In genomic region chr6:53532942-53533341, GRCh38 we compare ENCODE assay signal across 17 cellular contexts. TPM values are rescaled to one million over a fixed set of nuclear protein-coding genes. Genes with fewer than 3 reads are reported as not detected.
A peak's percentile ranks its signal among the peaks of the same experiment; 100 is the strongest.
DNase-seq lines count a peak whose midpoint lies in the region; ATAC-seq, FAIRE-seq and TF ChIP-seq lines count a peak whose summit lies in the region.
"Had no signal": no experiment of that assay in that cellular context is flagged by ENCODE, and none has a peak within 500 bp of the region (broad histone marks: within the 10 kb centered on the region; RNA-seq: fewer than 3 reads in every experiment).

No MANE protein-coding gene starts in this region.

- H3K36me3 Mint-ChIP-seq in activated T-helper 17 cell treated with anti-CD3 and anti-CD28 coated beads, Interleukin-2, amount 50 U/mL, for 72 hours (ENCODE audit: low read depth), result peaks cover 18% of the 10 kb centered on the region
- no peaks in the 10 kb centered on the region for H3K36me3 Mint-ChIP-seq in natural killer cell treated with Interleukin-12 subunit alpha and Interleukin-12 subunit beta and Interleukin-15 and Interleukin-18, amount 100 ng/mL, for 72 hours
- H3K36me3 Mint-ChIP-seq in osteocyte (ENCODE audit: unreplicated experiment), result peaks cover 2% of the 10 kb centered on the region
- H3K36me3 Mint-ChIP-seq in CD4-positive, alpha-beta memory T cell, result peaks cover 1 to 12% of the 10 kb centered on the region in 2 donors

- POLR2A ChIA-PET in CD4-positive, alpha-beta memory T cell (lab: Charles Lee; ENCODE audit: partially characterized antibody), result no interaction called here

- ATAC-seq in GM18498 (IDR thresholded peaks at IDR 0.05; ENCODE audit: unreplicated experiment) (peak; percentile 54), HG02970 (IDR thresholded peaks at IDR 0.05; ENCODE audit: low FRiP score, unreplicated experiment) (no peak), GM21737 (IDR thresholded peaks at IDR 0.05; ENCODE audit: unreplicated experiment) (no peak)
- peak; percentile 35 for ATAC-seq in activated T-helper 17 cell treated with anti-CD3 and anti-CD28 coated beads, Interleukin-2, amount 50 U/mL, for 72 hours (replicated peaks)
- ATAC-seq in natural killer cell treated with Interleukin-12 subunit alpha and Interleukin-12 subunit beta and Interleukin-15 and Interleukin-18, amount 100 ng/mL, for 72 hours, result no peak
- ATAC-seq: naive thymus-derived CD8-positive, alpha-beta T cell had no signal

- H3K27ac ChIP-seq in CD4-positive, alpha-beta memory T cell (ENCODE audit: low read depth, low read length), result no peak overlapping the region
- H3K27ac ChIP-seq: tibial artery had no signal

- DNase-seq in H54 (ENCODE audit: insufficient read length, low spot score) (no peak), osteocyte (ENCODE audit: extremely low spot score, unreplicated experiment) (no peak)
- DNase-seq in natural killer cell treated with Interleukin-12 subunit alpha and Interleukin-12 subunit beta and Interleukin-15 and Interleukin-18, amount 100 ng/mL, for 72 hours (ENCODE audit: low spot score), result no peak
- no peak for DNase-seq in CD4-positive, alpha-beta memory T cell
- DNase-seq: anterior cingulate cortex; Caco-2; foreskin melanocyte; Kasumi-1; naive thymus-derived CD8-positive, alpha-beta T cell; NCI-H1417 treated with DMSO at 0.1 percent for 48 hours; retina; RPMI8226; tibial artery had no signal

- no peaks in the 10 kb centered on the region for H3K4me1 ChIP-seq in CD4-positive, alpha-beta memory T cell (ENCODE audit: insufficient read depth, low read length)
- H3K4me1 ChIP-seq: Caco-2 had no signal

- no peaks in the 10 kb centered on the region for H3K9me3 ChIP-seq in CD4-positive, alpha-beta memory T cell (ENCODE audit: control insufficient read depth in 1 of 2, low read length in 2 of 2)
- H3K9me3 ChIP-seq: Caco-2, tibial artery had no signal

- CTCF ChIA-PET in CD4-positive, alpha-beta memory T cell (lab: Charles Lee; ENCODE audit: partially characterized antibody), result interaction anchor here (1.2 to 1.6 kb wide), 2 partner anchors 38 to 118 kb away, joined by 3 read pairs; no protein-coding TSS in a partner anchor

- intact Hi-C loops in CD4-positive, alpha-beta memory T cell (cut with micrococcal nuclease), result no loop called here

- no peaks in the 10 kb centered on the region for H3K27me3 Mint-ChIP-seq in activated T-helper 17 cell treated with anti-CD3 and anti-CD28 coated beads, Interleukin-2, amount 50 U/mL, for 72 hours
- H3K27me3 Mint-ChIP-seq in natural killer cell treated with Interleukin-12 subunit alpha and Interleukin-12 subunit beta and Interleukin-15 and Interleukin-18, amount 100 ng/mL, for 72 hours, result no peaks in the 10 kb centered on the region
- no peaks in the 10 kb centered on the region for H3K27me3 Mint-ChIP-seq in osteocyte (ENCODE audit: unreplicated experiment)
- H3K27me3 Mint-ChIP-seq in CD4-positive, alpha-beta memory T cell, result no peaks in the 10 kb centered on the region
- H3K27me3 Mint-ChIP-seq: naive thymus-derived CD8-positive, alpha-beta T cell had no signal

- no peaks in the 10 kb centered on the region for H3K27me3 ChIP-seq in CD4-positive, alpha-beta memory T cell (ENCODE audit: insufficient read depth, low read length)
- H3K27me3 ChIP-seq: tibial artery had no signal

- peaks cover 24% of the 10 kb centered on the region for H3K4me1 Mint-ChIP-seq in activated T-helper 17 cell treated with anti-CD3 and anti-CD28 coated beads, Interleukin-2, amount 50 U/mL, for 72 hours
- H3K4me1 Mint-ChIP-seq in natural killer cell treated with Interleukin-12 subunit alpha and Interleukin-12 subunit beta and Interleukin-15 and Interleukin-18, amount 100 ng/mL, for 72 hours (ENCODE audit: low read depth in 2 of 2), result peaks cover 31 to 34% of the 10 kb centered on the region in 2 donors
- H3K4me1 Mint-ChIP-seq in osteocyte (ENCODE audit: unreplicated experiment), result peaks cover 29% of the 10 kb centered on the region
- peaks cover 21 to 36% (median 29%) of the 10 kb centered on the region in 4 donors for H3K4me1 Mint-ChIP-seq in CD4-positive, alpha-beta memory T cell

- H3K9me3 Mint-ChIP-seq in activated T-helper 17 cell treated with anti-CD3 and anti-CD28 coated beads, Interleukin-2, amount 50 U/mL, for 72 hours, result no peaks in the 10 kb centered on the region
- no peaks in the 10 kb centered on the region for H3K9me3 Mint-ChIP-seq in natural killer cell treated with Interleukin-12 subunit alpha and Interleukin-12 subunit beta and Interleukin-15 and Interleukin-18, amount 100 ng/mL, for 72 hours
- H3K9me3 Mint-ChIP-seq in osteocyte (ENCODE audit: unreplicated experiment), result no peaks in the 10 kb centered on the region
- H3K9me3 Mint-ChIP-seq in CD4-positive, alpha-beta memory T cell, result peaks cover 0 to 2% (median 0%) of the 10 kb centered on the region in 8 donors
- H3K9me3 Mint-ChIP-seq: naive thymus-derived CD8-positive, alpha-beta T cell had no signal

- H3K4me3 Mint-ChIP-seq in activated T-helper 17 cell treated with anti-CD3 and anti-CD28 coated beads, Interleukin-2, amount 50 U/mL, for 72 hours, result no peak overlapping the region
- no peak overlapping the region for H3K4me3 Mint-ChIP-seq in natural killer cell treated with Interleukin-12 subunit alpha and Interleukin-12 subunit beta and Interleukin-15 and Interleukin-18, amount 100 ng/mL, for 72 hours
- no peak overlapping the region for H3K4me3 Mint-ChIP-seq in osteocyte (ENCODE audit: unreplicated experiment)
- no peak overlapping the region for H3K4me3 Mint-ChIP-seq in CD4-positive, alpha-beta memory T cell
- H3K4me3 Mint-ChIP-seq: naive thymus-derived CD8-positive, alpha-beta T cell had no signal

- H3K4me3 ChIP-seq in CD4-positive, alpha-beta memory T cell (ENCODE audit: low read length in 2 of 2), result no peak overlapping the region
- H3K4me3 ChIP-seq: tibial artery had no signal

- FAIRE-seq in H54 (lab: Jason Lieb, UNC), result peak; percentile 33

- no peak for TF ChIP-seq CTCF in osteocyte (IDR thresholded peaks at IDR 0.05)

- TF ChIP-seq POLR2A in H54 (IDR thresholded peaks at IDR 0.05; ENCODE audit: low read depth, low read length), result no peak

- H3K27ac Mint-ChIP-seq in activated T-helper 17 cell treated with anti-CD3 and anti-CD28 coated beads, Interleukin-2, amount 50 U/mL, for 72 hours, result peak overlapping the region; percentile 16
- H3K27ac Mint-ChIP-seq in natural killer cell treated with Interleukin-12 subunit alpha and Interleukin-12 subunit beta and Interleukin-15 and Interleukin-18, amount 100 ng/mL, for 72 hours, result peak overlapping the region; percentile 21 to 73
- H3K27ac Mint-ChIP-seq in osteocyte (ENCODE audit: unreplicated experiment), result no peak overlapping the region
- no peak overlapping the region for H3K27ac Mint-ChIP-seq in CD4-positive, alpha-beta memory T cell

- H3K36me3 ChIP-seq in CD4-positive, alpha-beta memory T cell (ENCODE audit: insufficient read depth, low read length), result no peaks in the 10 kb centered on the region
- H3K36me3 ChIP-seq: tibial artery had no signal

RNA-seq across cellular contexts. Expression of gene GCLC, which starts 12.0 kb away (rescaled TPM):
- total RNA-seq in activated T-helper 17 cell treated with anti-CD3 and anti-CD28 coated beads, Interleukin-2, amount 50 U/mL, for 72 hours, result 10 to 100 TPM; 36.1 to 48.2 TPM
- total RNA-seq in natural killer cell treated with Interleukin-12 subunit alpha and Interleukin-12 subunit beta and Interleukin-15 and Interleukin-18, amount 100 ng/mL, for 72 hours, result 10 to 100 TPM; 16.2 to 30.8 TPM
- total RNA-seq in osteocyte, result 36.2 and 43.7 TPM in 2 replicates
- 10 to 100 TPM; 39.6 to 40.9 TPM for total RNA-seq in CD4-positive, alpha-beta memory T cell
- 10 to 100 TPM in 1 of 2 donors, 1 to 10 TPM in 1; 8.8 to 10.5 TPM for polyA plus RNA-seq in CD4-positive, alpha-beta memory T cell

Comparison
In these comparisons a context has a peak if more than half of its experiments do, and no peak if none do; other contexts are left out.
1. ATAC-seq: peak in GM18498 (single experiment) and activated T-helper 17 cell treated with anti-CD3 and anti-CD28 coated beads, Interleukin-2, amount 50 U/mL, for 72 hours (single experiment); none in natural killer cell treated with Interleukin-12 subunit alpha and Interleukin-12 subunit beta and Interleukin-15 and Interleukin-18, amount 100 ng/mL, for 72 hours (0 of 2), HG02970 (single experiment) and GM21737 (single experiment).
2. H3K27ac Mint-ChIP-seq: peak in activated T-helper 17 cell treated with anti-CD3 and anti-CD28 coated beads, Interleukin-2, amount 50 U/mL, for 72 hours (single experiment) and natural killer cell treated with Interleukin-12 subunit alpha and Interleukin-12 subunit beta and Interleukin-15 and Interleukin-18, amount 100 ng/mL, for 72 hours (2 of 2); none in osteocyte (single experiment) and CD4-positive, alpha-beta memory T cell (0 of 7).